ENCODE assay signal across 1 cellular context in the genomic region with DNA sequence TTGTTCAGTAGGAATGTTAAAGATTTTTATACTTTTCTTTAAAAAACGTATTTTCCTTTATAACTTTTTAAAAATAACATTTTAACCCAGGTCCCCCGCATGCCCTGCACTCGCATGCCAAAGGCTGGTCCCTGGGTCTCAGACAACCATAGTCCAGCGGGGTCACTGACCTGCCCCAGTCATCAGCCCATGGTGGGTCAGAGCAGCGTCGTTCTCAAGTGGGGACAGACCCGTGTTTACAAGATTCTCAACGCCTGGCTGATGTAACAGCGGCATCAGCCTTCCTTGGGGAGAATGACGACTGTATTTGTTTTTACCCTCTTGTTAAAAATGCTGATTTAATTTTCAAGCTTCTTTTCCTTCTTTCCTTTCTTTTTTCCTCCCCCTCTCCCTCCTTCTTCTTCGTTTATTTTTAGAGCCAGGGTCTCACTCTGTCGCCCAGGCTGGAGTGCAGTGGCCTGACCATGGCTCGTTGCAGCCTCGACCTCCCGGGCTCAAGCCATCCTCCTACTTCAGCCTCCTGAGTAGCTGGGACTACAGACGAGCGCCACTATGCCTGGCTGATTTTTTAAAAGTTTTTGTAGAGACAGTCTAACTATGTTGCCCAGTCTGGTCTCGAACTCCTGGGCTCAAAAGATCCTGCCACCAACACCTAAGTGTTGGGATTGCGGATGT.
TF ChIP-seq lines count a peak whose summit lies in the region.

No MANE protein-coding gene starts in this region.

TF ChIP-seq in HepG2, 621 proteins besides CTCF, POLR2A, EP300 and RAD21 (continued from another document and continues in another):
- no peak for TF ChIP-seq RNF2 (conservative IDR thresholded peaks at IDR 0.05; ENCODE audit: low read depth)
- no peak for TF ChIP-seq ZKSCAN5 (CRISPR knock-in tag; IDR thresholded peaks at IDR 0.05)
- no peak for TF ChIP-seq SMARCC2 (IDR thresholded peaks at IDR 0.05)
- TF ChIP-seq RARA (CRISPR knock-in tag; IDR thresholded peaks at IDR 0.05), result no peak; the same call in 1 of the 2 replicates
- no peak for TF ChIP-seq SSRP1 (CRISPR knock-in tag; IDR thresholded peaks at IDR 0.05)
- TF ChIP-seq NCOA2 (CRISPR knock-in tag; IDR thresholded peaks at IDR 0.05), result no peak
- TF ChIP-seq KAT8 (CRISPR knock-in tag; IDR thresholded peaks at IDR 0.05), result no peak
- TF ChIP-seq, protein P1, sequence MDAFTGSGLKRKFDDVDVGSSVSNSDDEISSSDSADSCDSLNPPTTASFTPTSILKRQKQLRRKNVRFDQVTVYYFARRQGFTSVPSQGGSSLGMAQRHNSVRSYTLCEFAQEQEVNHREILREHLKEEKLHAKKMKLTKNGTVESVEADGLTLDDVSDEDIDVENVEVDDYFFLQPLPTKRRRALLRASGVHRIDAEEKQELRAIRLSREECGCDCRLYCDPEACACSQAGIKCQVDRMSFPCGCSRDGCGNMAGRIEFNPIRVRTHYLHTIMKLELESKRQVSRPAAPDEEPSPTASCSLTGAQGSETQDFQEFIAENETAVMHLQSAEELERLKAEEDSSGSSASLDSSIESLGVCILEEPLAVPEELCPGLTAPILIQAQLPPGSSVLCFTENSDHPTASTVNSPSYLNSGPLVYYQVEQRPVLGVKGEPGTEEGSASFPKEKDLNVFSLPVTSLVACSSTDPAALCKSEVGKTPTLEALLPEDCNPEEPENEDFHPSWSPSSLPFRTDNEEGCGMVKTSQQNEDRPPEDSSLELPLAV (CRISPR knock-in tag; conservative IDR thresholded peaks at IDR 0.05; ENCODE audit: low read depth), result no peak
- TF ChIP-seq RXRA (CRISPR knock-in tag; IDR thresholded peaks at IDR 0.05), result peak; percentile 34; the same call in 1 of the 2 replicates
- no peak for TF ChIP-seq ZSCAN25 (CRISPR knock-in tag; IDR thresholded peaks at IDR 0.05)
- no peak for TF ChIP-seq ZNF101 (CRISPR knock-in tag; IDR thresholded peaks at IDR 0.05; ENCODE audit: borderline replicate concordance, low read depth)
- TF ChIP-seq GFI1 (CRISPR knock-in tag; IDR thresholded peaks at IDR 0.05; ENCODE audit: borderline replicate concordance), result no peak
- no peak for TF ChIP-seq FOXM1 (CRISPR knock-in tag; IDR thresholded peaks at IDR 0.05)
- TF ChIP-seq ZNF3 (CRISPR knock-in tag; IDR thresholded peaks at IDR 0.05), result no peak
- no peak for TF ChIP-seq PAX8 (CRISPR knock-in tag; IDR thresholded peaks at IDR 0.05; ENCODE audit: borderline replicate concordance)
- TF ChIP-seq, protein P2, sequence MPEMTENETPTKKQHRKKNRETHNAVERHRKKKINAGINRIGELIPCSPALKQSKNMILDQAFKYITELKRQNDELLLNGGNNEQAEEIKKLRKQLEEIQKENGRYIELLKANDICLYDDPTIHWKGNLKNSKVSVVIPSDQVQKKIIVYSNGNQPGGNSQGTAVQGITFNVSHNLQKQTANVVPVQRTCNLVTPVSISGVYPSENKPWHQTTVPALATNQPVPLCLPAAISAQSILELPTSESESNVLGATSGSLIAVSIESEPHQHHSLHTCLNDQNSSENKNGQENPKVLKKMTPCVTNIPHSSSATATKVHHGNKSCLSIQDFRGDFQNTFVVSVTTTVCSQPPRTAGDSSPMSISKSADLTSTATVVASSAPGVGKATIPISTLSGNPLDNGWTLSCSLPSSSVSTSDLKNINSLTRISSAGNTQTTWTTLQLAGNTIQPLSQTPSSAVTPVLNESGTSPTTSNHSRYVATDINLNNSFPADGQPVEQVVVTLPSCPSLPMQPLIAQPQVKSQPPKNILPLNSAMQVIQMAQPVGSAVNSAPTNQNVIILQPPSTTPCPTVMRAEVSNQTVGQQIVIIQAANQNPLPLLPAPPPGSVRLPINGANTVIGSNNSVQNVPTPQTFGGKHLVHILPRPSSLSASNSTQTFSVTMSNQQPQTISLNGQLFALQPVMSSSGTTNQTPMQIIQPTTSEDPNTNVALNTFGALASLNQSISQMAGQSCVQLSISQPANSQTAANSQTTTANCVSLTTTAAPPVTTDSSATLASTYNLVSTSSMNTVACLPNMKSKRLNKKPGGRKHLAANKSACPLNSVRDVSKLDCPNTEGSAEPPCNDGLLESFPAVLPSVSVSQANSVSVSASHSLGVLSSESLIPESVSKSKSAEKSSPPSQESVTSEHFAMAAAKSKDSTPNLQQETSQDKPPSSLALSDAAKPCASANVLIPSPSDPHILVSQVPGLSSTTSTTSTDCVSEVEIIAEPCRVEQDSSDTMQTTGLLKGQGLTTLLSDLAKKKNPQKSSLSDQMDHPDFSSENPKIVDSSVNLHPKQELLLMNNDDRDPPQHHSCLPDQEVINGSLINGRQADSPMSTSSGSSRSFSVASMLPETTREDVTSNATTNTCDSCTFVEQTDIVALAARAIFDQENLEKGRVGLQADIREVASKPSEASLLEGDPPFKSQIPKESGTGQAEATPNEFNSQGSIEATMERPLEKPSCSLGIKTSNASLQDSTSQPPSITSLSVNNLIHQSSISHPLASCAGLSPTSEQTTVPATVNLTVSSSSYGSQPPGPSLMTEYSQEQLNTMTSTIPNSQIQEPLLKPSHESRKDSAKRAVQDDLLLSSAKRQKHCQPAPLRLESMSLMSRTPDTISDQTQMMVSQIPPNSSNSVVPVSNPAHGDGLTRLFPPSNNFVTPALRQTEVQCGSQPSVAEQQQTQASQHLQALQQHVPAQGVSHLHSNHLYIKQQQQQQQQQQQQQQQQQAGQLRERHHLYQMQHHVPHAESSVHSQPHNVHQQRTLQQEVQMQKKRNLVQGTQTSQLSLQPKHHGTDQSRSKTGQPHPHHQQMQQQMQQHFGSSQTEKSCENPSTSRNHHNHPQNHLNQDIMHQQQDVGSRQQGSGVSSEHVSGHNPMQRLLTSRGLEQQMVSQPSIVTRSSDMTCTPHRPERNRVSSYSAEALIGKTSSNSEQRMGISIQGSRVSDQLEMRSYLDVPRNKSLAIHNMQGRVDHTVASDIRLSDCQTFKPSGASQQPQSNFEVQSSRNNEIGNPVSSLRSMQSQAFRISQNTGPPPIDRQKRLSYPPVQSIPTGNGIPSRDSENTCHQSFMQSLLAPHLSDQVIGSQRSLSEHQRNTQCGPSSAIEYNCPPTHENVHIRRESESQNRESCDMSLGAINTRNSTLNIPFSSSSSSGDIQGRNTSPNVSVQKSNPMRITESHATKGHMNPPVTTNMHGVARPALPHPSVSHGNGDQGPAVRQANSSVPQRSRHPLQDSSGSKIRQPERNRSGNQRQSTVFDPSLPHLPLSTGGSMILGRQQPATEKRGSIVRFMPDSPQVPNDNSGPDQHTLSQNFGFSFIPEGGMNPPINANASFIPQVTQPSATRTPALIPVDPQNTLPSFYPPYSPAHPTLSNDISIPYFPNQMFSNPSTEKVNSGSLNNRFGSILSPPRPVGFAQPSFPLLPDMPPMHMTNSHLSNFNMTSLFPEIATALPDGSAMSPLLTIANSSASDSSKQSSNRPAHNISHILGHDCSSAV (CRISPR knock-in tag; IDR thresholded peaks at IDR 0.05; ENCODE audit: borderline replicate concordance), result no peak
- TF ChIP-seq, protein P3, sequence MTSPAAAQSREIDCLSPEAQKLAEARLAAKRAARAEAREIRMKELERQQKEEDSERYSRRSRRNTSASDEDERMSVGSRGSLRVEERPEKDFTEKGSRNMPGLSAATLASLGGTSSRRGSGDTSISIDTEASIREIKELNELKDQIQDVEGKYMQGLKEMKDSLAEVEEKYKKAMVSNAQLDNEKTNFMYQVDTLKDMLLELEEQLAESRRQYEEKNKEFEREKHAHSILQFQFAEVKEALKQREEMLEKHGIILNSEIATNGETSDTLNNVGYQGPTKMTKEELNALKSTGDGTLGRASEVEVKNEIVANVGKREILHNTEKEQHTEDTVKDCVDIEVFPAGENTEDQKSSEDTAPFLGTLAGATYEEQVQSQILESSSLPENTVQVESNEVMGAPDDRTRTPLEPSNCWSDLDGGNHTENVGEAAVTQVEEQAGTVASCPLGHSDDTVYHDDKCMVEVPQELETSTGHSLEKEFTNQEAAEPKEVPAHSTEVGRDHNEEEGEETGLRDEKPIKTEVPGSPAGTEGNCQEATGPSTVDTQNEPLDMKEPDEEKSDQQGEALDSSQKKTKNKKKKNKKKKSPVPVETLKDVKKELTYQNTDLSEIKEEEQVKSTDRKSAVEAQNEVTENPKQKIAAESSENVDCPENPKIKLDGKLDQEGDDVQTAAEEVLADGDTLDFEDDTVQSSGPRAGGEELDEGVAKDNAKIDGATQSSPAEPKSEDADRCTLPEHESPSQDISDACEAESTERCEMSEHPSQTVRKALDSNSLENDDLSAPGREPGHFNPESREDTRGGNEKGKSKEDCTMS (CRISPR knock-in tag; conservative IDR thresholded peaks at IDR 0.05), result no peak
- no peak for TF ChIP-seq ZFP41 (CRISPR knock-in tag; IDR thresholded peaks at IDR 0.05; ENCODE audit: borderline replicate concordance)
- TF ChIP-seq, protein P4, sequence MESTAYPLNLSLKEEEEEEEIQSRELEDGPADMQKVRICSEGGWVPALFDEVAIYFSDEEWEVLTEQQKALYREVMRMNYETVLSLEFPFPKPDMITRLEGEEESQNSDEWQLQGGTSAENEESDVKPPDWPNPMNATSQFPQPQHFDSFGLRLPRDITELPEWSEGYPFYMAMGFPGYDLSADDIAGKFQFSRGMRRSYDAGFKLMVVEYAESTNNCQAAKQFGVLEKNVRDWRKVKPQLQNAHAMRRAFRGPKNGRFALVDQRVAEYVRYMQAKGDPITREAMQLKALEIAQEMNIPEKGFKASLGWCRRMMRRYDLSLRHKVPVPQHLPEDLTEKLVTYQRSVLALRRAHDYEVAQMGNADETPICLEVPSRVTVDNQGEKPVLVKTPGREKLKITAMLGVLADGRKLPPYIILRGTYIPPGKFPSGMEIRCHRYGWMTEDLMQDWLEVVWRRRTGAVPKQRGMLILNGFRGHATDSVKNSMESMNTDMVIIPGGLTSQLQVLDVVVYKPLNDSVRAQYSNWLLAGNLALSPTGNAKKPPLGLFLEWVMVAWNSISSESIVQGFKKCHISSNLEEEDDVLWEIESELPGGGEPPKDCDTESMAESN (CRISPR knock-in tag; conservative IDR thresholded peaks at IDR 0.05), result no peak
- TF ChIP-seq ZNF878 (CRISPR knock-in tag; IDR thresholded peaks at IDR 0.05), result no peak
- TF ChIP-seq ZNF569 (CRISPR knock-in tag; IDR thresholded peaks at IDR 0.05; ENCODE audit: borderline replicate concordance), result no peak
- TF ChIP-seq ZNF484 (CRISPR knock-in tag; IDR thresholded peaks at IDR 0.05; ENCODE audit: borderline replicate concordance, low read depth), result no peak
- TF ChIP-seq, protein P5, sequence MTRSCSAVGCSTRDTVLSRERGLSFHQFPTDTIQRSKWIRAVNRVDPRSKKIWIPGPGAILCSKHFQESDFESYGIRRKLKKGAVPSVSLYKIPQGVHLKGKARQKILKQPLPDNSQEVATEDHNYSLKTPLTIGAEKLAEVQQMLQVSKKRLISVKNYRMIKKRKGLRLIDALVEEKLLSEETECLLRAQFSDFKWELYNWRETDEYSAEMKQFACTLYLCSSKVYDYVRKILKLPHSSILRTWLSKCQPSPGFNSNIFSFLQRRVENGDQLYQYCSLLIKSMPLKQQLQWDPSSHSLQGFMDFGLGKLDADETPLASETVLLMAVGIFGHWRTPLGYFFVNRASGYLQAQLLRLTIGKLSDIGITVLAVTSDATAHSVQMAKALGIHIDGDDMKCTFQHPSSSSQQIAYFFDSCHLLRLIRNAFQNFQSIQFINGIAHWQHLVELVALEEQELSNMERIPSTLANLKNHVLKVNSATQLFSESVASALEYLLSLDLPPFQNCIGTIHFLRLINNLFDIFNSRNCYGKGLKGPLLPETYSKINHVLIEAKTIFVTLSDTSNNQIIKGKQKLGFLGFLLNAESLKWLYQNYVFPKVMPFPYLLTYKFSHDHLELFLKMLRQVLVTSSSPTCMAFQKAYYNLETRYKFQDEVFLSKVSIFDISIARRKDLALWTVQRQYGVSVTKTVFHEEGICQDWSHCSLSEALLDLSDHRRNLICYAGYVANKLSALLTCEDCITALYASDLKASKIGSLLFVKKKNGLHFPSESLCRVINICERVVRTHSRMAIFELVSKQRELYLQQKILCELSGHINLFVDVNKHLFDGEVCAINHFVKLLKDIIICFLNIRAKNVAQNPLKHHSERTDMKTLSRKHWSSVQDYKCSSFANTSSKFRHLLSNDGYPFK (CRISPR knock-in tag; IDR thresholded peaks at IDR 0.05; ENCODE audit: borderline replicate concordance), result no peak
- TF ChIP-seq FOXK1 (CRISPR knock-in tag; IDR thresholded peaks at IDR 0.05; ENCODE audit: borderline replicate concordance, low read depth), result peak; percentile 47; the same call in 1 of the 2 replicates
- TF ChIP-seq ZNF563 (CRISPR knock-in tag; IDR thresholded peaks at IDR 0.05), result no peak
- TF ChIP-seq FOXA3 (CRISPR knock-in tag; IDR thresholded peaks at IDR 0.05), result 0 out of 2 replicates have a peak, but pooled peaks have one; percentile 8
- peak; percentile 5 for TF ChIP-seq XRCC5 (optimal IDR thresholded peaks at IDR 0.05; ENCODE audit: low read length)
- no peak for TF ChIP-seq NR2F6 (IDR thresholded peaks at IDR 0.05)
- peak; percentile 31; the same call in 1 of the 2 replicates for TF ChIP-seq NR2F6 (CRISPR knock-in tag; IDR thresholded peaks at IDR 0.05)
- TF ChIP-seq PAWR (CRISPR knock-in tag; IDR thresholded peaks at IDR 0.05; ENCODE audit: borderline replicate concordance), result no peak
- TF ChIP-seq, protein P6, sequence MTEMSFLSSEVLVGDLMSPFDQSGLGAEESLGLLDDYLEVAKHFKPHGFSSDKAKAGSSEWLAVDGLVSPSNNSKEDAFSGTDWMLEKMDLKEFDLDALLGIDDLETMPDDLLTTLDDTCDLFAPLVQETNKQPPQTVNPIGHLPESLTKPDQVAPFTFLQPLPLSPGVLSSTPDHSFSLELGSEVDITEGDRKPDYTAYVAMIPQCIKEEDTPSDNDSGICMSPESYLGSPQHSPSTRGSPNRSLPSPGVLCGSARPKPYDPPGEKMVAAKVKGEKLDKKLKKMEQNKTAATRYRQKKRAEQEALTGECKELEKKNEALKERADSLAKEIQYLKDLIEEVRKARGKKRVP (CRISPR knock-in tag; IDR thresholded peaks at IDR 0.05), result peak in 1 of 2 experiments; percentile 90; a peak in 2 of 4 replicates
- no peak for TF ChIP-seq ZNF264 (CRISPR knock-in tag; IDR thresholded peaks at IDR 0.05)
- TF ChIP-seq ZNF367 (CRISPR knock-in tag; IDR thresholded peaks at IDR 0.05; ENCODE audit: borderline replicate concordance), result no peak
- TF ChIP-seq MBNL3 (CRISPR knock-in tag; conservative IDR thresholded peaks at IDR 0.05), result no peak
- TF ChIP-seq, protein P7, sequence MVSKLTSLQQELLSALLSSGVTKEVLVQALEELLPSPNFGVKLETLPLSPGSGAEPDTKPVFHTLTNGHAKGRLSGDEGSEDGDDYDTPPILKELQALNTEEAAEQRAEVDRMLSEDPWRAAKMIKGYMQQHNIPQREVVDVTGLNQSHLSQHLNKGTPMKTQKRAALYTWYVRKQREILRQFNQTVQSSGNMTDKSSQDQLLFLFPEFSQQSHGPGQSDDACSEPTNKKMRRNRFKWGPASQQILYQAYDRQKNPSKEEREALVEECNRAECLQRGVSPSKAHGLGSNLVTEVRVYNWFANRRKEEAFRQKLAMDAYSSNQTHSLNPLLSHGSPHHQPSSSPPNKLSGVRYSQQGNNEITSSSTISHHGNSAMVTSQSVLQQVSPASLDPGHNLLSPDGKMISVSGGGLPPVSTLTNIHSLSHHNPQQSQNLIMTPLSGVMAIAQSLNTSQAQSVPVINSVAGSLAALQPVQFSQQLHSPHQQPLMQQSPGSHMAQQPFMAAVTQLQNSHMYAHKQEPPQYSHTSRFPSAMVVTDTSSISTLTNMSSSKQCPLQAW (CRISPR knock-in tag; IDR thresholded peaks at IDR 0.05), result no peak
- TF ChIP-seq ZNF720 (CRISPR knock-in tag; IDR thresholded peaks at IDR 0.05), result no peak
- TF ChIP-seq MTF2 (CRISPR knock-in tag; IDR thresholded peaks at IDR 0.05; ENCODE audit: borderline replicate concordance), result no peak
